Comparison of ENCODE assay signal across 8 cellular contexts in genomic region chr15:70852501-70853269, GRCh38. TPM values are rescaled to one million over a fixed set of nuclear protein-coding genes. Genes with fewer than 3 reads are reported as not detected.
DNase-seq lines count a peak whose midpoint lies in the region; TF ChIP-seq lines count a peak whose summit lies in the region.

No MANE protein-coding gene starts in this region.

- H3K36me3 ChIP-seq in SJSA1 (peaks cover 43% of the 10 kb centered on the region), prostate gland (no peaks in the 10 kb centered on the region)

- no peak for TF ChIP-seq POLR2A in prostate gland (IDR thresholded peaks at IDR 0.05)

- DNase-seq in EH (ENCODE audit: low read depth), result peak; percentile 89
- no peak for DNase-seq in SJSA1 (ENCODE audit: low read depth in 1 of 2, low spot score in 2 of 2)
- DNase-seq in fibroblast of the conjunctiva (ENCODE audit: low read depth), result peak; percentile 40
- no peak for DNase-seq in prostate gland (ENCODE audit: low spot score)
- no peak for DNase-seq in DMS79 treated with DMSO at 0.1 percent for 48 hours (lab: John Stamatoyannopoulos, UW)
- DNase-seq in NCI-H1694 (lab: John Stamatoyannopoulos, UW), result no peak
- no peak for DNase-seq in SKM-1 treated with dmso at 0.1 percent for 144 hours (lab: John Stamatoyannopoulos, UW; ENCODE audit: unreplicated experiment)
- DNase-seq in activated CD4-positive, alpha-beta T cell treated with anti-CD3 and anti-CD28 coated beads for 48 hours, result no peak

- intact Hi-C loops in prostate gland (cut with DNase I), result no loop called here

- TF ChIP-seq CTCF in prostate gland (IDR thresholded peaks at IDR 0.05), result no peak

- H3K27me3 ChIP-seq in SJSA1 (replicated peaks) (no peaks in the 10 kb centered on the region), prostate gland (replicated peaks; ENCODE audit: insufficient read depth) (no peaks in the 10 kb centered on the region)

- H3K4me3 ChIP-seq in SJSA1 (peak overlapping the region; percentile 99), prostate gland (peak overlapping the region; percentile 76 to 82)

- H3K27ac ChIP-seq in SJSA1 (peak overlapping the region; percentile 84), prostate gland (peak overlapping the region; percentile 84 to 88)

- H3K9me3 ChIP-seq in SJSA1 (replicated peaks) (no peaks in the 10 kb centered on the region), prostate gland (no peaks in the 10 kb centered on the region)

- peaks cover 55% of the 10 kb centered on the region for H3K4me1 ChIP-seq in SJSA1 (replicated peaks)
- H3K4me1 ChIP-seq in prostate gland (replicated peaks), result no peaks in the 10 kb centered on the region

- 46% methylated on average over 10 of the region's 10 CpGs for WGBS in prostate gland

RNA-seq across cellular contexts. Expression of gene LARP6, which starts 1.3 kb away (rescaled TPM):
- total RNA-seq in SJSA1 (2014; rRNA removed; shearing (Covaris generic)), result 59.1 and 81.5 TPM in 2 replicates
- 10 to 100 TPM; 24.6 to 43.3 TPM for total RNA-seq in prostate gland

RNA-seq across cellular contexts. Expression of gene THAP10, which starts 39.5 kb away (rescaled TPM):
- 3.9 and 10.7 TPM in 2 replicates for total RNA-seq in SJSA1 (2014; rRNA removed; shearing (Covaris generic))
- 1 to 10 TPM; 3.2 to 6.6 TPM for total RNA-seq in prostate gland

RNA-seq across cellular contexts. Expression of gene LRRC49, which starts 39.9 kb away (rescaled TPM):
- 5.1 and 12.1 TPM in 2 replicates for total RNA-seq in SJSA1 (2014; rRNA removed; shearing (Covaris generic))
- total RNA-seq in prostate gland, result 10 to 100 TPM in 1 of 2 donors, 1 to 10 TPM in 1; 9.8 to 13.3 TPM

Comparison
In these comparisons a context has a peak if more than half of its experiments do, and no peak if none do; other contexts are left out.
1. DNase-seq: peak in EH (single experiment) and fibroblast of the conjunctiva (single experiment); none in SJSA1 (0 of 2), prostate gland (single experiment), DMS79 treated with DMSO at 0.1 percent for 48 hours (single experiment), NCI-H1694 (single experiment), SKM-1 treated with dmso at 0.1 percent for 144 hours (single experiment) and activated CD4-positive, alpha-beta T cell treated with anti-CD3 and anti-CD28 coated beads for 48 hours (single experiment).